25 cellular contexts compared by ENCODE assay signal in the genomic region with DNA sequence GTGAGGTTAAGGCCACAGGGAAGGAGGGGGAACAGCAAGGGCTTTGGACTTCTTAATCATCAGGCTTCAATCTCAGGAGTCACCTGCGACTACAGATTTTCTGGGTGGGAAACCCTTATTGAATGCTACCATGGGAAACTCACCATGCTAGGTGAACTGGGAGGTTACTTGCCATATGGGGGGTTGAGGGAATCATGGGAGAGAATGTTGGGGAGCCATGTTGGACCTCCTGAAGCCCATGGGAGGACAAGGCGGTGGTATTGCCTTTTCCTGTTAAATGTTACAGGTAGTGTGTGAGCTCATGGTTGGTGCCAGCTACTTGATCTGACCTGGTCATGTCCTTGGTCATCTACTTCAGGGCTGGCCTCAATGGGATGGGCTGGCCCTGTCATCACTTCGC. TPM values are rescaled to one million over a fixed set of nuclear protein-coding genes. Genes with fewer than 3 reads are reported as not detected.
DNase-seq lines count a peak whose midpoint lies in the region; ATAC-seq, FAIRE-seq and TF ChIP-seq lines count a peak whose summit lies in the region.
"Had no signal": no experiment of that assay in that cellular context is flagged by ENCODE, and none has a peak within 500 bp of the region (broad histone marks: within the 10 kb centered on the region; RNA-seq: fewer than 3 reads in every experiment).

No MANE protein-coding gene starts in this region.

- peak overlapping the region; percentile 72; the same call in 1 of the 2 replicates for H3K4me2 ChIP-seq in BLaER1

- intact Hi-C loops in activated CD4-positive, alpha-beta T cell treated with anti-CD3 and anti-CD28 coated beads for 36 hours (cut with DNase I, micrococcal nuclease) = no loop called here
- intact Hi-C loops in esophagus squamous epithelium (cut with DNase I) = no loop called here

- H3K27me3 Mint-ChIP-seq in activated CD4-positive, alpha-beta T cell treated with anti-CD3 and anti-CD28 coated beads for 36 hours = peaks cover 39% of the 10 kb centered on the region

- no peak overlapping the region for H3K4me3 Mint-ChIP-seq in activated CD4-positive, alpha-beta T cell treated with anti-CD3 and anti-CD28 coated beads for 36 hours
- H3K4me3 Mint-ChIP-seq: CD4-positive, alpha-beta T cell; CD8-positive, alpha-beta T cell had no signal

- FAIRE-seq in bronchial epithelial cell (lab: Jason Lieb, UNC) = peak; percentile 91
- FAIRE-seq: A204.1, D721Med, G401.6, GM12891, GM19239 had no signal

- no peak for DNase-seq in RWPE1 (ENCODE audit: low spot score)
- DNase-seq in bronchial epithelial cell (ENCODE audit: low read depth) = no peak
- peak; percentile 19 for DNase-seq in ureter (ENCODE audit: low spot score)
- no peak for DNase-seq in activated CD4-positive, alpha-beta T cell treated with anti-CD3 and anti-CD28 coated beads for 36 hours
- DNase-seq in esophagus squamous epithelium (lab: John Stamatoyannopoulos, UW) = no peak
- DNase-seq: 8988T; ACHN; BE2C; Caco-2; Calu3; CD4-positive, alpha-beta T cell; DMS79 treated with DMSO at 0.1 percent for 48 hours; GF-D8 had no signal

- H3K36me3 ChIP-seq in BLaER1 = no peaks in the 10 kb centered on the region
- H3K36me3 ChIP-seq in bronchial epithelial cell (ENCODE audit: control insufficient read depth, insufficient read depth, low read length) = no peaks in the 10 kb centered on the region
- H3K36me3 ChIP-seq in esophagus squamous epithelium = no peaks in the 10 kb centered on the region
- H3K36me3 ChIP-seq: BE2C; BLaER1 treated with 17β-estradiol and CSF1 and Interleukin-3, amounts not matched to agents 10 nM and 100 nM had no signal

- peaks cover 3% of the 10 kb centered on the region for H3K4me1 Mint-ChIP-seq in activated CD4-positive, alpha-beta T cell treated with anti-CD3 and anti-CD28 coated beads for 36 hours

- ATAC-seq in GM19324 (IDR thresholded peaks at IDR 0.05; ENCODE audit: low FRiP score, unreplicated experiment) (no peak), HG02588 (IDR thresholded peaks at IDR 0.05; ENCODE audit: unreplicated experiment) (no peak)
- no peak for ATAC-seq in activated CD4-positive, alpha-beta T cell treated with anti-CD3 and anti-CD28 coated beads for 36 hours
- ATAC-seq: CD8-positive, alpha-beta T cell had no signal

- TF ChIP-seq POLR2A in esophagus squamous epithelium (IDR thresholded peaks at IDR 0.05) = no peak

- H3K4me3 ChIP-seq in BLaER1 (no peak overlapping the region), bronchial epithelial cell (ENCODE audit: low read depth, low read length) (no peak overlapping the region), esophagus squamous epithelium (no peak overlapping the region)
- H3K4me3 ChIP-seq: BLaER1 treated with 17β-estradiol and CSF1 and Interleukin-3, amounts not matched to agents 10 nM and 100 nM had no signal

- TF ChIP-seq CTCF in RWPE1 (conservative IDR thresholded peaks at IDR 0.05; ENCODE audit: low read depth) (no peak), bronchial epithelial cell (IDR thresholded peaks at IDR 0.05; ENCODE audit: insufficient read depth, low read length, severe bottlenecking) (no peak), esophagus squamous epithelium (IDR thresholded peaks at IDR 0.05) (no peak)

- H3K9me3 Mint-ChIP-seq in activated CD4-positive, alpha-beta T cell treated with anti-CD3 and anti-CD28 coated beads for 36 hours (ENCODE audit: low read depth) = no peaks in the 10 kb centered on the region
- H3K9me3 Mint-ChIP-seq: CD4-positive, alpha-beta T cell; CD8-positive, alpha-beta T cell had no signal

- CTCF ChIA-PET in RWPE1 (lab: Yijun Ruan, JAX) = interaction anchor here (0.5 kb wide), 1 partner anchor 13 kb away, joined by 4 read pairs; no protein-coding TSS in a partner anchor
- CTCF ChIA-PET in activated CD4-positive, alpha-beta T cell treated with anti-CD3 and anti-CD28 coated beads for 36 hours (lab: Charles Lee) = interaction anchor here (0.7 kb wide), 1 partner anchor 90 kb away, joined by 4 read pairs; no protein-coding TSS in a partner anchor

- WGBS in esophagus squamous epithelium, 2 donors = 81 to 100% methylated on average over 3 of the region's 3 CpGs

- H3K36me3 Mint-ChIP-seq in activated CD4-positive, alpha-beta T cell treated with anti-CD3 and anti-CD28 coated beads for 36 hours (ENCODE audit: low read depth) = no peaks in the 10 kb centered on the region
- H3K36me3 Mint-ChIP-seq: CD8-positive, alpha-beta T cell had no signal

- H4K20me1 ChIP-seq in BLaER1 = no peaks in the 10 kb centered on the region
- H4K20me1 ChIP-seq: BLaER1 treated with 17β-estradiol and CSF1 and Interleukin-3, amounts not matched to agents 10 nM and 100 nM had no signal

- no peak overlapping the region for H3K9ac ChIP-seq in BLaER1
- H3K9ac ChIP-seq: BLaER1 treated with 17β-estradiol and CSF1 and Interleukin-3, amounts not matched to agents 10 nM and 100 nM had no signal

- POLR2A ChIA-PET in RWPE1 (lab: Yijun Ruan, JAX; ENCODE audit: low non-redundant PET) = no interaction called here
- POLR2A ChIA-PET in activated CD4-positive, alpha-beta T cell treated with anti-CD3 and anti-CD28 coated beads for 36 hours (lab: Charles Lee) = no interaction called here

- H3K27me3 ChIP-seq in BLaER1 = peaks cover 25% of the 10 kb centered on the region
- H3K27me3 ChIP-seq in bronchial epithelial cell (ENCODE audit: control insufficient read depth, insufficient read depth, low read length) = no peaks in the 10 kb centered on the region
- peaks cover 0 to 42% (median 0%) of the 10 kb centered on the region in 4 donors for H3K27me3 ChIP-seq in esophagus squamous epithelium

- H3K4me1 ChIP-seq in BLaER1 (peaks cover 48% of the 10 kb centered on the region), esophagus squamous epithelium (peaks cover 0 to 30% (median 0%) of the 10 kb centered on the region in 3 donors)
- H3K4me1 ChIP-seq: BE2C had no signal

- H3K27ac ChIP-seq in BLaER1 = no peak overlapping the region
- H3K27ac ChIP-seq in RWPE1 = peak overlapping the region; percentile 80
- no peak overlapping the region for H3K27ac ChIP-seq in esophagus squamous epithelium
- H3K27ac ChIP-seq: BLaER1 treated with 17β-estradiol and CSF1 and Interleukin-3, amounts not matched to agents 10 nM and 100 nM; C4-2B had no signal

- no peak overlapping the region for H3K27ac Mint-ChIP-seq in activated CD4-positive, alpha-beta T cell treated with anti-CD3 and anti-CD28 coated beads for 36 hours
- H3K27ac Mint-ChIP-seq: CD4-positive, alpha-beta T cell; CD8-positive, alpha-beta T cell had no signal

- H3K9me3 ChIP-seq in BLaER1 (0 out of 2 replicates have a peak, but pooled peaks cover 11% of the 10 kb centered on the region), esophagus squamous epithelium (no peaks in the 10 kb centered on the region)
- H3K9me3 ChIP-seq: BE2C, Caco-2 had no signal

RNA-seq across cellular contexts. Expression of a gene that starts 31.4 kb away (rescaled TPM):
- not detected in 2 replicates for total RNA-seq in bronchial epithelial cell
- not detected for total RNA-seq in ureter
- not detected for total RNA-seq in activated CD4-positive, alpha-beta T cell treated with anti-CD3 and anti-CD28 coated beads for 36 hours
- total RNA-seq in esophagus squamous epithelium = not detected
- total RNA-seq: A673; Caco-2; Calu3; CD4-positive, alpha-beta T cell; CD8-positive, alpha-beta T cell had no signal

RNA-seq across cellular contexts. Expression of a gene that starts 52.2 kb away (rescaled TPM):
- total RNA-seq in bronchial epithelial cell = not detected in 2 replicates
- total RNA-seq in ureter = not detected
- total RNA-seq in activated CD4-positive, alpha-beta T cell treated with anti-CD3 and anti-CD28 coated beads for 36 hours = not detected
- total RNA-seq in esophagus squamous epithelium = under 1 TPM in 3 of 4 donors, not detected in 1; under 0.01 to 0.18 (median 0.08) TPM
- total RNA-seq: A673; Caco-2; Calu3; CD8-positive, alpha-beta T cell had no signal

RNA-seq across cellular contexts. Expression of a gene that starts 57.2 kb away (rescaled TPM):
- not detected in 2 replicates for total RNA-seq in bronchial epithelial cell
- total RNA-seq in ureter = not detected
- total RNA-seq in activated CD4-positive, alpha-beta T cell treated with anti-CD3 and anti-CD28 coated beads for 36 hours = not detected
- under 1 TPM in 2 of 4 donors, not detected in 2; 0.44 to 0.57 TPM for total RNA-seq in esophagus squamous epithelium
- total RNA-seq: A673; Caco-2; Calu3; CD8-positive, alpha-beta T cell had no signal
